In genomic region chr9:83069651-83070050, GRCh38 we compare ENCODE assay signal across 2 cellular contexts.
TF ChIP-seq lines count a peak whose summit lies in the region.

No MANE protein-coding gene starts in this region.

TF ChIP-seq in HepG2, 621 proteins besides CTCF, POLR2A, EP300 and RAD21:
- TF ChIP-seq, protein P1, sequence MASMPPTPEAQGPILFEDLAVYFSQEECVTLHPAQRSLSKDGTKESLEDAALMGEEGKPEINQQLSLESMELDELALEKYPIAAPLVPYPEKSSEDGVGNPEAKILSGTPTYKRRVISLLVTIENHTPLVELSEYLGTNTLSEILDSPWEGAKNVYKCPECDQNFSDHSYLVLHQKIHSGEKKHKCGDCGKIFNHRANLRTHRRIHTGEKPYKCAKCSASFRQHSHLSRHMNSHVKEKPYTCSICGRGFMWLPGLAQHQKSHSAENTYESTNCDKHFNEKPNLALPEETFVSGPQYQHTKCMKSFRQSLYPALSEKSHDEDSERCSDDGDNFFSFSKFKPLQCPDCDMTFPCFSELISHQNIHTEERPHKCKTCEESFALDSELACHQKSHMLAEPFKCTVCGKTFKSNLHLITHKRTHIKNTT (CRISPR knock-in tag; IDR thresholded peaks at IDR 0.05): no peak
- 0 out of 2 replicates have a peak, but pooled peaks have one; percentile 5 for TF ChIP-seq CEBPB (IDR thresholded peaks at IDR 0.05; ENCODE audit: borderline replicate concordance, low read depth, low read length)

TF ChIP-seq in IMR-90, 13 proteins besides CTCF, POLR2A, EP300 and RAD21:
- TF ChIP-seq RCOR1 (IDR thresholded peaks at IDR 0.05; ENCODE audit: insufficient replicate concordance, low read length) (no peak), CEBPB (IDR thresholded peaks at IDR 0.05; ENCODE audit: low read depth, low read length) (peak; percentile 53)
